18 cellular contexts compared by ENCODE assay signal in the genomic region with DNA sequence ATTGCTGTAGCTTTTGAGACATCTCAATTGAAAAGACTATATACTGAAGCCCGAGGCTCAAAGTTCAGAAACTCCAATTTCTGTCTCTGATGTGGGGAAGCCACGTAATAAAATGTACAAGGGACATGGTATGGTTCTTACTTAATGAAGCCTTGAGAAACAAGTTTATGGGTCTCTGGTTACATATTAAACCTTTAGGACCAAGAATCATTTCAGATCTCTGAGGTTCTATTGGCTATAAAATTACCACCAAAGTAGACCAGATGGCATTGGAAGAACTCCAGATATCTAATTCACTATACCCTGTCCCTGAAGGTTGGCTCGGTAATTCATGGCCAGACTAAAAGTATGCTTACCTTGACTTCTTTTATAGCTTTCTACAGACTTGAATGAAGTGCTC. TPM values are rescaled to one million over a fixed set of nuclear protein-coding genes. Genes with fewer than 3 reads are reported as not detected.
"Had no signal": no experiment of that assay in that cellular context is flagged by ENCODE, and none has a peak within 500 bp of the region (broad histone marks: within the 10 kb centered on the region; RNA-seq: fewer than 3 reads in every experiment).

No MANE protein-coding gene starts in this region.

- H3K27ac Mint-ChIP-seq: T-helper 1 cell treated with Interleukin-12 subunit alpha and Interleukin-12 subunit beta and Interleukin-4 antibody, amounts not matched to agents 30 μg/mL and 1 μg/mL, for 36 hours had no signal

- H3K4me3 ChIP-seq: adrenal gland, body of pancreas, esophagus muscularis mucosa, sigmoid colon, thoracic aorta had no signal

- DNase-seq: activated CD4-positive, alpha-beta T cell treated with anti-CD3 and anti-CD28 coated beads, Interleukin-2, amount 50 U/mL, for 1 hour; activated CD4-positive, CD25-positive, alpha-beta regulatory T cell; activated gamma-delta T cell treated with Interleukin-2 at 50 U/mL for 16 hours; activated T-cell treated with anti-CD3 and anti-CD28 coated beads, Interleukin-2, amount 50 U/mL, for 48 hours; adrenal gland; body of pancreas; immature natural killer cell; left cardiac atrium; sigmoid colon; stimulated activated CD4-positive, alpha-beta T cell treated with anti-CD3 and anti-CD28 coated beads, Interleukin-12 subunit alpha, Interleukin-12 subunit beta, amount 100 ng/mL, for 4 hours; stimulated activated naive CD8-positive, alpha-beta T cell treated with anti-CD3 and anti-CD28 coated beads, Interleukin-15, Interleukin-2, amounts not matched to agents 100 U/mL and 50 U/mL, for 24 hours had no signal

- H3K4me3 Mint-ChIP-seq: central memory CD8-positive, alpha-beta T cell; immature natural killer cell; T-helper 1 cell treated with Interleukin-12 subunit alpha and Interleukin-12 subunit beta and Interleukin-4 antibody, amounts not matched to agents 30 μg/mL and 1 μg/mL, for 36 hours had no signal

- H3K27me3 Mint-ChIP-seq: central memory CD8-positive, alpha-beta T cell had no signal

- ATAC-seq: body of pancreas; left cardiac atrium; SK-N-SH treated with all-trans-retinoic acid at 6 μM for 48 hours; stimulated activated naive CD8-positive, alpha-beta T cell treated with anti-CD3 and anti-CD28 coated beads, Interleukin-15, Interleukin-2, amounts not matched to agents 100 U/mL and 50 U/mL, for 24 hours had no signal

- H3K27ac ChIP-seq: adrenal gland, body of pancreas, esophagus muscularis mucosa, sigmoid colon, thoracic aorta had no signal

- H3K9me3 Mint-ChIP-seq: central memory CD8-positive, alpha-beta T cell; immature natural killer cell; T-helper 1 cell treated with Interleukin-12 subunit alpha and Interleukin-12 subunit beta and Interleukin-4 antibody, amounts not matched to agents 30 μg/mL and 1 μg/mL, for 36 hours had no signal

- H3K27me3 ChIP-seq: adrenal gland, body of pancreas, esophagus muscularis mucosa, sigmoid colon had no signal

RNA-seq across cellular contexts. Expression of a gene that starts 52.1 kb away (rescaled TPM):
- total RNA-seq: esophagus muscularis mucosa, fibroblast of villous mesenchyme, left cardiac atrium, osteocyte, sigmoid colon, thoracic aorta had no signal
